26 cellular contexts compared by ENCODE assay signal in the genomic region with DNA sequence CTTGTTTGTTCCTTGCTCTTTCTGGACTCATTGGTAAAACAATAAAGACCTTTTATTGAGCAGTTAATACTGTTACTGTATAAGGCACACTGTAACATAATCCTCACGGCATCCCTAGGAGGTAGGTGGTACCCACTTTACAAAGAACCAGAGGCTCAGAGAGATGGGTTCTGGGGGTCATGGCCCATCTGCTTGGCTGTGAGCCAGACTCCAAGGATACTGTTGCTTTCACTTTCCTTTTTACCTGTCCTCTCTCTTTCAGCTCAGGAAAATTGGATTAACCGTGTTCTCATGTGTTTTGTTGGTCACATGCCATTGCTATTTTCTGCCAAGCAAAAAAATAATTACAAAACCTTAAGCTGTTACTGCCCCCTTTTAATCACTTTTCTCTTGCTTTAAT. TPM values are rescaled to one million over a fixed set of nuclear protein-coding genes. Genes with fewer than 3 reads are reported as not detected.
DNase-seq lines count a peak whose midpoint lies in the region; ATAC-seq, FAIRE-seq and TF ChIP-seq lines count a peak whose summit lies in the region.
"Had no signal": no experiment of that assay in that cellular context is flagged by ENCODE, and none has a peak within 500 bp of the region (broad histone marks: within the 10 kb centered on the region; RNA-seq: fewer than 3 reads in every experiment).

No MANE protein-coding gene starts in this region.

- no peak for TF ChIP-seq EP300 in K562 (IDR thresholded peaks at IDR 0.05; ENCODE audit: low read length)

- H3K4ac ChIP-seq in mesendoderm (ENCODE audit: low read depth, low read length): no peak overlapping the region

- no peak overlapping the region for H3K4me3 Mint-ChIP-seq in type B pancreatic cell
- H3K4me3 Mint-ChIP-seq: activated CD4-positive, alpha-beta memory T cell treated with anti-CD3 and anti-CD28 coated beads for 36 hours; HFFc6; naive thymus-derived CD8-positive, alpha-beta T cell had no signal

- H2BK15ac ChIP-seq in mesendoderm (replicated peaks; ENCODE audit: low read depth): no peak overlapping the region

- in situ Hi-C loops in K562 (cut with MboI): no loop called here

- no peak overlapping the region for H3K4me3 ChIP-seq in heart left ventricle
- H3K4me3 ChIP-seq in K562: no peak overlapping the region
- no peak overlapping the region for H3K4me3 ChIP-seq in mesendoderm (ENCODE audit: low read length)
- H3K4me3 ChIP-seq: breast epithelium, colonic mucosa, GM12878, sigmoid colon had no signal

- WGBS in heart left ventricle, 4 donors: 74 to 83% (median 76%) methylated on average over 2 of the region's 2 CpGs
- 80% methylated on average over 2 of the region's 2 CpGs for WGBS in K562 (ENCODE audit: insufficient coverage, low coverage, missing lambda C conversion rate)
- WGBS in mesendoderm (ENCODE audit: extremely low coverage, insufficient coverage, low lambda C conversion rate): no CpG with 5 or more reads among the region's 2 CpGs

- no peak for TF ChIP-seq CTCF in heart left ventricle (IDR thresholded peaks at IDR 0.05)
- no peak for TF ChIP-seq CTCF in K562 (IDR thresholded peaks at IDR 0.05 in 2 of 3, conservative IDR thresholded peaks at IDR 0.05 in 1 of 3; ENCODE audit: insufficient read depth in 2 of 3, low read depth in 1 of 3, low read length in 3 of 3)
- no peak for TF ChIP-seq CTCF in type B pancreatic cell (conservative IDR thresholded peaks at IDR 0.05)

- H4K5ac ChIP-seq in mesendoderm (ENCODE audit: low read length): no peak overlapping the region

- no TSS peak for BruUV-seq in K562 (replicated peaks; lab: Mats Ljungman, UMichigan)

- H2AFZ ChIP-seq in K562 (ENCODE audit: low read depth, low read length): no peak overlapping the region

- no peak overlapping the region for H3K56ac ChIP-seq in mesendoderm (ENCODE audit: low read length)

- FAIRE-seq in K562 (lab: Jason Lieb, UNC): no peak
- FAIRE-seq: GM12878, urothelium cell line had no signal

- H3K4me2 ChIP-seq in K562 (ENCODE audit: insufficient read depth, low read length) (no peak overlapping the region), mesendoderm (ENCODE audit: low read length) (no peak overlapping the region)
- H3K4me2 ChIP-seq: KMS-11 had no signal

- H3K9ac ChIP-seq in K562 (ENCODE audit: insufficient read depth in 1 of 2, low read depth in 2 of 2, low read length in 2 of 2): no peak overlapping the region
- H3K9ac ChIP-seq in mesendoderm (ENCODE audit: low read length): no peak overlapping the region
- H3K9ac ChIP-seq: KMS-11 had no signal

- H4K8ac ChIP-seq in mesendoderm (ENCODE audit: low read depth, low read length): no peak overlapping the region

- peaks cover 23% of the 10 kb centered on the region for H3K36me3 Mint-ChIP-seq in type B pancreatic cell

- H3K4me1 Mint-ChIP-seq in type B pancreatic cell (ENCODE audit: unreplicated experiment): peaks cover 14% of the 10 kb centered on the region

- no peaks in the 10 kb centered on the region for H3K27me3 ChIP-seq in heart left ventricle
- no peaks in the 10 kb centered on the region for H3K27me3 ChIP-seq in K562 (ENCODE audit: control insufficient read depth in 2 of 2, insufficient read depth in 2 of 2, low read length in 2 of 2)
- no peaks in the 10 kb centered on the region for H3K27me3 ChIP-seq in mesendoderm (ENCODE audit: insufficient read depth, low read length, poor library complexity)
- H3K27me3 ChIP-seq: breast epithelium, colonic mucosa, sigmoid colon had no signal

- DNase-seq in heart left ventricle: no peak
- no peak for DNase-seq in left cardiac atrium
- peak; percentile 13 for DNase-seq in NCI-H146 (lab: John Stamatoyannopoulos, UW)
- DNase-seq in K562 (ENCODE audit: extremely low read depth in 1 of 4, low spot score in 3 of 4): no peak
- no peak for DNase-seq in type B pancreatic cell (ENCODE audit: extremely low spot score, unreplicated experiment)
- DNase-seq in middle frontal gyrus (ENCODE audit: extremely low spot score, low spot score): no peak
- no peak for DNase-seq in mesendoderm
- DNase-seq: activated CD4-positive, alpha-beta memory T cell treated with anti-CD3 and anti-CD28 coated beads for 36 hours; activated CD4-positive, CD25-positive, alpha-beta regulatory T cell; activated naive CD4-positive, alpha-beta T cell; colonic mucosa; DMS79; HFFc6; kidney glomerular epithelial cell; MV-4-11; naive thymus-derived CD8-positive, alpha-beta T cell; NCI-H187 treated with DMSO at 0.1 percent for 48 hours; NCI-H524 treated with DMSO at 0.1 percent for 48 hours; SHP77; sigmoid colon; SW 1271 had no signal

- no peaks in the 10 kb centered on the region for H4K20me1 ChIP-seq in K562 (replicated peaks; ENCODE audit: control insufficient read depth, insufficient read depth, low read length)

- H2BK120ac ChIP-seq in mesendoderm (ENCODE audit: low read depth, low read length): no peak overlapping the region

- H3K79me1 ChIP-seq in mesendoderm (ENCODE audit: low read length): no peaks in the 10 kb centered on the region

- H3K36me3 ChIP-seq in heart left ventricle (no peaks in the 10 kb centered on the region), K562 (ENCODE audit: control insufficient read depth, insufficient read depth, low read length) (peaks cover 25% of the 10 kb centered on the region; the same call in 2 of the 3 replicates), mesendoderm (ENCODE audit: control insufficient read depth, insufficient read depth, low read length) (no peaks in the 10 kb centered on the region)
- H3K36me3 ChIP-seq: breast epithelium, colonic mucosa, sigmoid colon had no signal

- H3K9me1 ChIP-seq in K562 (ENCODE audit: control insufficient read depth, insufficient read depth, low read length): no peaks in the 10 kb centered on the region

- H3K9me3 ChIP-seq in heart left ventricle: no peaks in the 10 kb centered on the region
- 0 out of 2 replicates have a peak, but pooled peaks cover 1% of the 10 kb centered on the region for H3K9me3 ChIP-seq in K562 (replicated peaks; ENCODE audit: control insufficient read depth, insufficient read depth, low read depth, low read length)
- H3K9me3 ChIP-seq: breast epithelium, colonic mucosa, sigmoid colon had no signal

- CTCF ChIA-PET in K562 (lab: Yijun Ruan, JAX; ENCODE audit: low intra/inter-chr PET ratio): no interaction called here

- no peak overlapping the region for H2AK5ac ChIP-seq in mesendoderm (ENCODE audit: low read length)

- H3K27me3 Mint-ChIP-seq in type B pancreatic cell: no peaks in the 10 kb centered on the region
- H3K27me3 Mint-ChIP-seq: activated CD4-positive, alpha-beta memory T cell treated with anti-CD3 and anti-CD28 coated beads for 36 hours; naive thymus-derived CD8-positive, alpha-beta T cell had no signal

- no peak overlapping the region for H2BK5ac ChIP-seq in mesendoderm (ENCODE audit: low read length)

- peaks cover 0 to 30% (median 19%) of the 10 kb centered on the region in 12 donors for H3K4me1 ChIP-seq in heart left ventricle
- H3K4me1 ChIP-seq in K562 (replicated peaks in 1 of 2; ENCODE audit: control insufficient read depth in 2 of 2, insufficient read depth in 2 of 2, low read length in 2 of 2): no peaks in the 10 kb centered on the region
- H3K4me1 ChIP-seq in mesendoderm (ENCODE audit: control insufficient read depth, low read depth, low read length): no peaks in the 10 kb centered on the region
- H3K4me1 ChIP-seq: breast epithelium, colonic mucosa had no signal

- TF ChIP-seq POLR2A in heart left ventricle (IDR thresholded peaks at IDR 0.05) (no peak), K562 (conservative IDR thresholded peaks at IDR 0.05) (no peak)

- no peak overlapping the region for H3K23ac ChIP-seq in mesendoderm (ENCODE audit: low read length)

- no peak overlapping the region for H3K18ac ChIP-seq in mesendoderm (ENCODE audit: low read length)

- H3K27ac ChIP-seq in heart left ventricle (peak overlapping the region in 10 of 12 donors; percentile 13 to 84 (median 62)), K562 (ENCODE audit: extremely low read depth, low read depth, low read length) (no peak overlapping the region), mesendoderm (ENCODE audit: low read depth, low read length) (no peak overlapping the region)
- H3K27ac ChIP-seq: colonic mucosa, KMS-11 had no signal

- intact Hi-C loops in heart left ventricle (cut with DNase I): no loop called here
- intact Hi-C loops in left cardiac atrium (cut with DNase I): no loop called here
- intact Hi-C loops in K562 (cut with micrococcal nuclease): no loop called here

- POLR2A ChIA-PET in K562 (lab: Yijun Ruan, JAX): no interaction called here

- H3K79me2 ChIP-seq in K562 (ENCODE audit: control insufficient read depth, insufficient read depth, low read length): no peaks in the 10 kb centered on the region
- no peaks in the 10 kb centered on the region for H3K79me2 ChIP-seq in mesendoderm (ENCODE audit: control insufficient read depth, insufficient read depth, low read length)

- ATAC-seq in heart left ventricle: no peak
- no peak for ATAC-seq in left cardiac atrium
- no peak for ATAC-seq in K562
- ATAC-seq: GM12878; naive thymus-derived CD8-positive, alpha-beta T cell had no signal

- peak overlapping the region; percentile 3 for H3K27ac Mint-ChIP-seq in type B pancreatic cell
- H3K27ac Mint-ChIP-seq: activated CD4-positive, alpha-beta memory T cell treated with anti-CD3 and anti-CD28 coated beads for 36 hours; HFFc6 had no signal

- peaks cover 5% of the 10 kb centered on the region for H3K9me3 Mint-ChIP-seq in type B pancreatic cell
- H3K9me3 Mint-ChIP-seq: activated CD4-positive, alpha-beta memory T cell treated with anti-CD3 and anti-CD28 coated beads for 36 hours had no signal

- no peak for TF ChIP-seq RAD21 in K562 (CRISPR knock-in tag; conservative IDR thresholded peaks at IDR 0.05 in 1 of 2, IDR thresholded peaks at IDR 0.05 in 1 of 2)

RNA-seq across cellular contexts. Expression of a gene that starts 34.8 kb away (rescaled TPM):
- total RNA-seq in heart left ventricle (100 to 1,000 TPM in 1 of 9 donors, 10 to 100 TPM in 8; 47.0 to 120 (median 77.4) TPM), left cardiac atrium (10 to 100 TPM; 77.0 to 86.6 TPM), K562 (2014; rRNA removed) (0.73 and 0.94 TPM in 2 replicates), K562 (2014; rRNA removed; fragmentation: Illumina TruSeq; extraction: Trizol) (1.5 and 2.1 TPM in 2 replicates), K562 (2015; rRNA removed; fragmentation: Illumina TruSeq; extraction: Trizol) (1.1 and 1.7 TPM in 2 replicates), K562 (2021) (1.6 TPM in 2 replicates), type B pancreatic cell (ENCODE audit: low replicate concordance) (30.6 and 31.5 TPM in 2 replicates)
- polyA plus RNA-seq in heart left ventricle (10 to 100 TPM; 18.2 to 77.3 TPM), K562 (2011; rRNA removed) (2.1 and 2.7 TPM in 2 replicates), K562 (2014; fragmentation: Illumina TruSeq; extraction: Trizol) (1.9 and 2.0 TPM in 2 replicates), K562 (2014; fragmentation: Nextera tagmentation; extraction: Ambion mirVana) (under 1 TPM; 0.50 to 0.63 TPM), K562 (2014; rRNA removed) (0.91 and 1.8 TPM in 2 replicates)
- 1.0 and 4.2 TPM in 2 replicates for total RNA-seq in K562 (2011; cell fraction: chromatin; rRNA removed; ENCODE audit: low replicate concordance)
- 0.92 and 1.0 TPM in 2 replicates for total RNA-seq in K562 (2011; cell fraction: nucleolus; rRNA removed)
- 0.76 and 2.8 TPM in 2 replicates for total RNA-seq in K562 (2011; cell fraction: nucleoplasm; rRNA removed)
- polyA plus RNA-seq in K562 (2011; cell fraction: cytosol; rRNA removed): 0.88 and 2.6 TPM in 2 replicates
- 3.6 and 4.1 TPM in 2 replicates for polyA plus RNA-seq in K562 (2011; cell fraction: nucleus; rRNA removed)
- polyA plus RNA-seq in K562 (2012): 1.5 and 2.8 TPM in 2 replicates
- polyA minus RNA-seq in K562 (2011; rRNA and poly(A)+ RNA removed): 4.2 and 4.9 TPM in 2 replicates
- 1.1 and 2.4 TPM in 2 replicates for polyA minus RNA-seq in K562 (2011; cell fraction: cytosol; rRNA and poly(A)+ RNA removed)
- polyA minus RNA-seq in K562 (2011; cell fraction: nucleus; rRNA and poly(A)+ RNA removed): 0.94 and 4.8 TPM in 2 replicates
- 1.7 TPM for polyA plus RNA-seq in mesendoderm (2013, experiment 1 of 2)
- polyA plus RNA-seq in mesendoderm (2013, experiment 2 of 2): 1.5 TPM
- total RNA-seq: OCI-LY7 had no signal

Comparison
In these comparisons a context has a peak if more than half of its experiments do, and no peak if none do; other contexts are left out.
1. H3K27ac ChIP-seq: peak in heart left ventricle (10 of 12); none in K562 (single experiment) and mesendoderm (single experiment).